In the genomic region with DNA sequence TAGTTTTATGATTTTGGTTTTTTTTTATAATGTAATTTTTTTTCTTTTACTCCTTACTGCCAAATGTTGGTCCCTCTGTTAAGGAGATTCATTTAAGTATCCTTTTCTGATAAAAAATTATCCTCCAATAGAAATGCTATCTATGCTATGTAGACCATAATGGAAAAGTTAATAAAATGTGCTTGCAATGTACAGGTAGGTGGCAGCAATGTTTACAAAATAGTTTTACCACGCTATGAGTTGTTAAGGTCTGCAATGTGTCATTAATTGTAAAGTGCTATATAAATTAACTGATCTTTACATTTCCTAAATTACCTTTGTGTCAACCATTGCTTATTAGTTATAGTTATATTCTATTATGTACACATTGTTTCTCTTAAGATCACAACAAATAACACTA, we compare ENCODE assay signal across 8 cellular contexts. TPM values are rescaled to one million over a fixed set of nuclear protein-coding genes. Genes with fewer than 3 reads are reported as not detected.
DNase-seq lines count a peak whose midpoint lies in the region; ATAC-seq, FAIRE-seq and TF ChIP-seq lines count a peak whose summit lies in the region.

No MANE protein-coding gene starts in this region.

- peaks cover 6% of the 10 kb centered on the region for H3K4me1 ChIP-seq in cardiac muscle cell (ENCODE audit: low read depth)
- H3K4me1 ChIP-seq in heart left ventricle = peaks cover 0 to 11% (median 3%) of the 10 kb centered on the region in 12 donors
- H3K4me1 ChIP-seq in H1 (replicated peaks in 1 of 4; ENCODE audit: control insufficient read depth in 3 of 4, insufficient read depth in 4 of 4, low read length in 3 of 4) = no peaks in the 10 kb centered on the region

- WGBS in heart left ventricle, 4 donors = 6 to 16% (median 10%) methylated on average over 1 of the region's 1 CpG
- 63% methylated on average over 1 of the region's 1 CpG; no CpG with 5 or more reads in 1 of the 2 experiments for WGBS in H1 (ENCODE audit: extremely low coverage in 1 of 2, insufficient coverage in 1 of 2, insufficient read length in 1 of 2, insufficient replicate concordance in 2 of 2, low coverage in 1 of 2, low lambda C conversion rate in 2 of 2, missing lambda C conversion rate in 1 of 2), 2 experiments

- H2AFZ ChIP-seq in H1 (ENCODE audit: low read length) = no peak overlapping the region

- H2BK120ac ChIP-seq in H1 (replicated peaks; ENCODE audit: low read depth, low read length) = no peak overlapping the region

- POLR2A ChIA-PET in H1 (lab: Charles Lee; ENCODE audit: partially characterized antibody) = no interaction called here

- H2BK20ac ChIP-seq in H1 (ENCODE audit: low read length) = no peak overlapping the region

- intact Hi-C loops in heart left ventricle (cut with DNase I) = loop anchor here in 5 of 10 donors (10.0 kb wide), 2 partner anchors 146 to 626 kb away; no protein-coding TSS in a partner anchor

- H3K56ac ChIP-seq in H1 (replicated peaks; ENCODE audit: insufficient read length, low read depth, low read length) = no peak overlapping the region

- no peak overlapping the region for H2BK12ac ChIP-seq in H1 (ENCODE audit: low read depth, low read length)

- H3K36me3 ChIP-seq in cardiac muscle cell (no peaks in the 10 kb centered on the region), heart left ventricle (no peaks in the 10 kb centered on the region), H1 (ENCODE audit: control insufficient read depth in 2 of 4, insufficient read depth in 4 of 4, low read length in 3 of 4) (no peaks in the 10 kb centered on the region)

- H4K5ac ChIP-seq in H1 (ENCODE audit: insufficient read length, low read depth, low read length) = no peak overlapping the region

- peak in 1 of 2 donors; percentile 63 for DNase-seq in cardiac muscle cell (ENCODE audit: low read depth in 1 of 2, low spot score in 1 of 2)
- DNase-seq in heart left ventricle = no peak
- DNase-seq in NCI-H146 treated with DMSO at 0.1 percent for 48 hours (lab: John Stamatoyannopoulos, UW; ENCODE audit: unreplicated experiment) = peak; percentile 37
- no peak for DNase-seq in H1 (ENCODE audit: low read depth in 1 of 2, low spot score in 2 of 2)
- no peak for DNase-seq in iPS-NIHi7 (ENCODE audit: extremely low spot score)
- DNase-seq in activated CD4-positive, alpha-beta T cell treated with anti-CD3 and anti-CD28 coated beads for 48 hours = no peak
- no peak for DNase-seq in activated naive CD4-positive, alpha-beta T cell treated with anti-CD3 and anti-CD28 coated beads, Interleukin-2, amount 50 U/mL, for 16 hours

- H2BK15ac ChIP-seq in H1 (ENCODE audit: low read length) = no peak overlapping the region

- no peak overlapping the region for H3K4me3 ChIP-seq in cardiac muscle cell
- no peak overlapping the region for H3K4me3 ChIP-seq in heart left ventricle
- no peak overlapping the region for H3K4me3 ChIP-seq in H1 (ENCODE audit: extremely low read depth in 1 of 4, insufficient read depth in 2 of 4, low read depth in 3 of 4, low read length in 4 of 4)

- no peak overlapping the region for H3K4me2 ChIP-seq in H1 (ENCODE audit: insufficient read depth in 1 of 2, low read depth in 2 of 2, low read length in 2 of 2)

- H3K23ac ChIP-seq in H1 (ENCODE audit: insufficient read length) = no peak overlapping the region

- no peak overlapping the region for H2AK5ac ChIP-seq in H1 (ENCODE audit: low read depth, low read length)

- H3K9me3 ChIP-seq in cardiac muscle cell (ENCODE audit: low read depth) (no peaks in the 10 kb centered on the region), heart left ventricle (no peaks in the 10 kb centered on the region), H1 (ENCODE audit: insufficient read depth in 2 of 2, low read depth in 1 of 2, low read length in 1 of 2) (no peaks in the 10 kb centered on the region)

- no peak overlapping the region for H3K9ac ChIP-seq in H1 (replicated peaks in 1 of 4; ENCODE audit: extremely low read depth in 1 of 4, low read depth in 3 of 4, low read length in 3 of 4)

- no peak for ATAC-seq in heart left ventricle
- ATAC-seq in HG02678 (IDR thresholded peaks at IDR 0.05; ENCODE audit: unreplicated experiment) = peak; percentile 26

- H2BK5ac ChIP-seq in H1 (ENCODE audit: low read depth, low read length) = no peak overlapping the region

- no peak for FAIRE-seq in H1 (lab: Jason Lieb, UNC)

- CTCF ChIA-PET in H1 (lab: Charles Lee; ENCODE audit: partially characterized antibody) = interaction anchor here (1.3 kb wide), 1 partner anchor 360 kb away, joined by 3 read pairs; no protein-coding TSS in a partner anchor

- peak; percentile 37 to 39; a peak in 3 of 4 replicates for TF ChIP-seq RAD21 in H1 (IDR thresholded peaks at IDR 0.05 in 1 of 2, conservative IDR thresholded peaks at IDR 0.05 in 1 of 2; ENCODE audit: low read depth in 2 of 2, low read length in 2 of 2)

- TF ChIP-seq POLR2A in heart left ventricle (IDR thresholded peaks at IDR 0.05) (no peak), H1 (IDR thresholded peaks at IDR 0.05; ENCODE audit: control extremely low read depth in 1 of 2, low read depth in 2 of 2, low read length in 2 of 2) (no peak)

- TF ChIP-seq CTCF in cardiac muscle cell (IDR thresholded peaks at IDR 0.05; ENCODE audit: low read depth, low read length) = peak; percentile 48
- peak in 6 of 12 donors; percentile 16 to 30 (median 24) for TF ChIP-seq CTCF in heart left ventricle (IDR thresholded peaks at IDR 0.05)
- TF ChIP-seq CTCF in H1 (IDR thresholded peaks at IDR 0.05; ENCODE audit: control extremely low read depth in 1 of 3, insufficient read depth in 1 of 3, low read depth in 1 of 3, low read length in 3 of 3) = peak in 1 of 3 experiments; percentile 31; a peak in 2 of 4 replicates

- no peak for TF ChIP-seq EP300 in H1 (IDR thresholded peaks at IDR 0.05; ENCODE audit: borderline replicate concordance in 1 of 2, low read depth in 2 of 2, low read length in 2 of 2)

- H3K79me2 ChIP-seq in H1 (ENCODE audit: control insufficient read depth in 1 of 2, insufficient read depth in 2 of 2, low read length in 2 of 2) = peaks cover 0 to 10% of the 10 kb centered on the region in 2 experiments; a peak in 2 of 4 replicates

- H4K8ac ChIP-seq in H1 (ENCODE audit: extremely low read depth, insufficient read depth, low read length) = no peak overlapping the region

- H4K20me1 ChIP-seq in H1 (replicated peaks in 1 of 2; ENCODE audit: control insufficient read depth in 1 of 2, insufficient read depth in 2 of 2, low read length in 2 of 2) = no peaks in the 10 kb centered on the region

- H3K18ac ChIP-seq in H1 (ENCODE audit: extremely low read depth, low read length) = no peak overlapping the region

- H3K27me3 ChIP-seq in cardiac muscle cell (no peaks in the 10 kb centered on the region), heart left ventricle (no peaks in the 10 kb centered on the region), H1 (replicated peaks in 1 of 4; ENCODE audit: control insufficient read depth in 3 of 4, extremely low read depth in 1 of 4, insufficient read depth in 3 of 4, low read length in 3 of 4) (no peaks in the 10 kb centered on the region)

- H3K27ac ChIP-seq in cardiac muscle cell (no peak overlapping the region), heart left ventricle (no peak overlapping the region), H1 (ENCODE audit: low read depth, low read length) (no peak overlapping the region)

- H3K79me1 ChIP-seq in H1 (ENCODE audit: low read depth, low read length) = no peaks in the 10 kb centered on the region

- no peak overlapping the region for H3K4ac ChIP-seq in H1 (replicated peaks; ENCODE audit: insufficient read length, low read depth, low read length)

- H4K91ac ChIP-seq in H1 (replicated peaks; ENCODE audit: insufficient read length, low read length) = no peak overlapping the region

- H3K14ac ChIP-seq in H1 (ENCODE audit: insufficient read length) = no peak overlapping the region

- no peaks in the 10 kb centered on the region for H3K23me2 ChIP-seq in H1 (ENCODE audit: low read depth, low read length)

TF ChIP-seq in H1, 55 proteins besides CTCF, POLR2A, EP300 and RAD21:
- TF ChIP-seq NANOG (IDR thresholded peaks at IDR 0.05; ENCODE audit: insufficient read depth, low read depth, low read length, poor library complexity, severe bottlenecking) (no peak), KDM1A (IDR thresholded peaks at IDR 0.05; ENCODE audit: borderline replicate concordance, low read length) (no peak), CHD1 (IDR thresholded peaks at IDR 0.05; ENCODE audit: low read depth, low read length) (no peak), FOSL1 (IDR thresholded peaks at IDR 0.05; ENCODE audit: insufficient read depth, low read depth, low read length) (no peak), ASH2L (IDR thresholded peaks at IDR 0.05; ENCODE audit: low read length) (no peak), POLR2AphosphoS5 (IDR thresholded peaks at IDR 0.05; ENCODE audit: low read depth, low read length) (no peak), TCF12 (IDR thresholded peaks at IDR 0.05; ENCODE audit: low read depth, low read length) (no peak)

RNA-seq across cellular contexts. Expression of gene CENPC, which starts 3.8 kb away (rescaled TPM):
- total RNA-seq in cardiac muscle cell (7.2 and 21.3 TPM in 2 replicates), heart left ventricle (10 to 100 TPM in 4 of 9 donors, 1 to 10 TPM in 5; 5.9 to 16.7 (median 9.0) TPM)
- polyA plus RNA-seq in cardiac muscle cell (9.1 and 19.2 TPM in 2 replicates), heart left ventricle (1 to 10 TPM; 2.6 to 3.1 TPM), H1 (2011; rRNA removed) (2.2 and 2.8 TPM in 2 replicates)
- 14.4 and 15.7 TPM in 2 replicates for total RNA-seq in H1 (2021; fragmentation: NEBNext Ultra II Directional; extraction: Animal tissue kit (Norgen Biotek cat#: 25700))
- polyA plus RNA-seq in H1 (2011; cell fraction: cytosol; rRNA removed) = 4.8 TPM
- 4.9 TPM for polyA plus RNA-seq in H1 (2011; cell fraction: nucleus; rRNA removed)
- polyA plus RNA-seq in H1 (2012, experiment 1 of 2) = 4.4 to 11.8 TPM (median 5.2 TPM) in 4 replicates
- 0.29 TPM for polyA plus RNA-seq in H1 (2012, experiment 2 of 2)
- polyA plus RNA-seq in H1 (2013, experiment 1 of 2) = 11.9 TPM
- polyA plus RNA-seq in H1 (2013, experiment 2 of 2) = 9.5 TPM
- 8.9 and 10.4 TPM in 2 replicates for polyA minus RNA-seq in H1 (2011; rRNA and poly(A)+ RNA removed)
- polyA minus RNA-seq in H1 (2011; cell fraction: cytosol; rRNA and poly(A)+ RNA removed) = 5.9 TPM
- 42.1 TPM for polyA minus RNA-seq in H1 (2011; cell fraction: nucleus; rRNA and poly(A)+ RNA removed)

RNA-seq across cellular contexts. Expression of gene STAP1, which starts 9.4 kb away (rescaled TPM):
- total RNA-seq in cardiac muscle cell (not detected in 2 replicates), heart left ventricle (1 to 10 TPM in 1 of 9 donors, not detected in 8; 1.1 TPM)
- polyA plus RNA-seq in cardiac muscle cell (0.10 TPM in 1 of 2 replicates, not detected in the other), heart left ventricle (not detected), H1 (2011; rRNA removed) (not detected in 2 replicates)
- not detected in 2 replicates for total RNA-seq in H1 (2021; fragmentation: NEBNext Ultra II Directional; extraction: Animal tissue kit (Norgen Biotek cat#: 25700))
- polyA plus RNA-seq in H1 (2011; cell fraction: cytosol; rRNA removed) = not detected
- not detected for polyA plus RNA-seq in H1 (2011; cell fraction: nucleus; rRNA removed)
- polyA plus RNA-seq in H1 (2012, experiment 1 of 2) = not detected in 4 replicates
- polyA plus RNA-seq in H1 (2012, experiment 2 of 2) = not detected
- polyA plus RNA-seq in H1 (2013, experiment 1 of 2) = not detected
- polyA plus RNA-seq in H1 (2013, experiment 2 of 2) = not detected
- polyA minus RNA-seq in H1 (2011; rRNA and poly(A)+ RNA removed) = not detected in 2 replicates
- polyA minus RNA-seq in H1 (2011; cell fraction: cytosol; rRNA and poly(A)+ RNA removed) = not detected
- not detected for polyA minus RNA-seq in H1 (2011; cell fraction: nucleus; rRNA and poly(A)+ RNA removed)
